8 cellular contexts compared by ENCODE assay signal in genomic region chr4:153465583-153465921, GRCh38. TPM values are rescaled to one million over a fixed set of nuclear protein-coding genes. Genes with fewer than 3 reads are reported as not detected.
A peak's percentile ranks its signal among the peaks of the same experiment; 100 is the strongest.
DNase-seq lines count a peak whose midpoint lies in the region; ATAC-seq and TF ChIP-seq lines count a peak whose summit lies in the region.

No MANE protein-coding gene starts in this region.

- no CpG with 5 or more reads among the region's 16 CpGs for WGBS in mesendoderm (ENCODE audit: extremely low coverage, insufficient coverage, low lambda C conversion rate)
- WGBS in thyroid gland, 2 donors = 1 to 2% methylated on average over 16 of the region's 16 CpGs

- peak; percentile 14 for TF ChIP-seq CTCF in AG09309 (IDR thresholded peaks at IDR 0.05; ENCODE audit: control insufficient read depth, insufficient read depth, low read depth, low read length, missing control alignments)
- TF ChIP-seq CTCF in GM13977 (IDR thresholded peaks at IDR 0.05; ENCODE audit: extremely low read depth, insufficient read depth, missing control alignments) = no peak
- peak in 3 of 6 experiments; percentile 30 to 40 (median 33) for TF ChIP-seq CTCF in thyroid gland (IDR thresholded peaks at IDR 0.05)

- H4K8ac ChIP-seq in mesendoderm (ENCODE audit: low read depth, low read length) = no peak overlapping the region

- no peak overlapping the region for H2BK15ac ChIP-seq in mesendoderm (replicated peaks; ENCODE audit: low read depth)

- peaks cover 6% of the 10 kb centered on the region for H3K4me1 ChIP-seq in endocrine pancreas (ENCODE audit: control insufficient read depth, insufficient read depth, low read length)
- H3K4me1 ChIP-seq in mesendoderm (ENCODE audit: control insufficient read depth, low read depth, low read length) = peaks cover 4% of the 10 kb centered on the region
- peaks cover 7 to 25% of the 10 kb centered on the region in 2 donors for H3K4me1 ChIP-seq in thyroid gland

- no peak overlapping the region for H2AK5ac ChIP-seq in mesendoderm (ENCODE audit: low read length)

- H3K9me3 Mint-ChIP-seq in T-helper 1 cell treated with Interleukin-12 subunit alpha and Interleukin-12 subunit beta and Interleukin-4 antibody, amounts not matched to agents 30 μg/mL and 1 μg/mL, for 36 hours = no peaks in the 10 kb centered on the region

- H3K27ac ChIP-seq in mesendoderm (ENCODE audit: low read depth, low read length) (no peak overlapping the region), thyroid gland (peak overlapping the region in 2 of 3 donors; percentile 65 to 73)

- H3K27ac Mint-ChIP-seq in T-helper 1 cell treated with Interleukin-12 subunit alpha and Interleukin-12 subunit beta and Interleukin-4 antibody, amounts not matched to agents 30 μg/mL and 1 μg/mL, for 36 hours = peak overlapping the region; percentile 64

- H3K4me3 Mint-ChIP-seq in T-helper 1 cell treated with Interleukin-12 subunit alpha and Interleukin-12 subunit beta and Interleukin-4 antibody, amounts not matched to agents 30 μg/mL and 1 μg/mL, for 36 hours = peak overlapping the region; percentile 77

- H3K9me3 ChIP-seq in endocrine pancreas (ENCODE audit: control insufficient read depth, low read length) = no peaks in the 10 kb centered on the region
- H3K9me3 ChIP-seq in thyroid gland = no peaks in the 10 kb centered on the region

- H3K4me2 ChIP-seq in mesendoderm (ENCODE audit: low read length) = peak overlapping the region; percentile 64

- H3K9ac ChIP-seq in endocrine pancreas (ENCODE audit: control insufficient read depth, insufficient read depth, low read length) (no peak overlapping the region), mesendoderm (ENCODE audit: low read length) (peak overlapping the region; percentile 52)

- in situ Hi-C loops in GM13977 (cut with MboI; ENCODE audit: low pct_unique_long_range_greater_than_20kb, low sequenced_read_pairs, unreplicated experiment) = no loop called here

- no peak overlapping the region for H3K23ac ChIP-seq in mesendoderm (ENCODE audit: low read length)

- peaks cover 6% of the 10 kb centered on the region for H3K79me1 ChIP-seq in mesendoderm (ENCODE audit: low read length)

- no peak for ATAC-seq in HG03571 (IDR thresholded peaks at IDR 0.05; ENCODE audit: unreplicated experiment)

- H3K27me3 Mint-ChIP-seq in T-helper 1 cell treated with Interleukin-12 subunit alpha and Interleukin-12 subunit beta and Interleukin-4 antibody, amounts not matched to agents 30 μg/mL and 1 μg/mL, for 36 hours (ENCODE audit: low read depth) = no peaks in the 10 kb centered on the region

- no peak overlapping the region for H2BK120ac ChIP-seq in mesendoderm (ENCODE audit: low read depth, low read length)

- H3K4me3 ChIP-seq in AG09309 (ENCODE audit: control insufficient read depth, low read depth, low read length) (peak overlapping the region; percentile 65), endocrine pancreas (ENCODE audit: control insufficient read depth, insufficient read depth, low read length) (peak overlapping the region; percentile 38), mesendoderm (ENCODE audit: low read length) (peak overlapping the region; percentile 16), thyroid gland (replicated peaks in 1 of 3) (peak overlapping the region; percentile 50 to 73 (median 57))

- H3K18ac ChIP-seq in mesendoderm (ENCODE audit: low read length) = peak overlapping the region; percentile 86

- no peak for TF ChIP-seq POLR2A in thyroid gland (IDR thresholded peaks at IDR 0.05)

- H3K36me3 Mint-ChIP-seq in T-helper 1 cell treated with Interleukin-12 subunit alpha and Interleukin-12 subunit beta and Interleukin-4 antibody, amounts not matched to agents 30 μg/mL and 1 μg/mL, for 36 hours (ENCODE audit: low read depth) = peaks cover 11% of the 10 kb centered on the region

- H3K4me1 Mint-ChIP-seq in T-helper 1 cell treated with Interleukin-12 subunit alpha and Interleukin-12 subunit beta and Interleukin-4 antibody, amounts not matched to agents 30 μg/mL and 1 μg/mL, for 36 hours (ENCODE audit: low read depth) = peaks cover 38% of the 10 kb centered on the region

- peak overlapping the region; percentile 86 for H3K56ac ChIP-seq in mesendoderm (ENCODE audit: low read length)

- H3K36me3 ChIP-seq in endocrine pancreas (ENCODE audit: control insufficient read depth, insufficient read depth, low read length) (no peaks in the 10 kb centered on the region), mesendoderm (ENCODE audit: control insufficient read depth, insufficient read depth, low read length) (no peaks in the 10 kb centered on the region), thyroid gland (no peaks in the 10 kb centered on the region)

- no peak overlapping the region for H4K5ac ChIP-seq in mesendoderm (ENCODE audit: low read length)

- H3K27me3 ChIP-seq in endocrine pancreas (ENCODE audit: control insufficient read depth, insufficient read depth, low read length) (no peaks in the 10 kb centered on the region), mesendoderm (ENCODE audit: insufficient read depth, low read length, poor library complexity) (no peaks in the 10 kb centered on the region), thyroid gland (no peaks in the 10 kb centered on the region)

- peaks cover 11% of the 10 kb centered on the region for H3K79me2 ChIP-seq in mesendoderm (ENCODE audit: control insufficient read depth, insufficient read depth, low read length)

- DNase-seq in AG09309 (ENCODE audit: low read depth) (no peak), GM13977 (ENCODE audit: low spot score) (peak; percentile 61), HS-27A (ENCODE audit: low read depth) (peak; percentile 53), mesendoderm (peak; percentile 66), thyroid gland (peak; percentile 60 to 63)

- no peak overlapping the region for H3K4ac ChIP-seq in mesendoderm (ENCODE audit: low read depth, low read length)

- H2BK5ac ChIP-seq in mesendoderm (ENCODE audit: low read length) = no peak overlapping the region

- intact Hi-C loops in thyroid gland (cut with DNase I) = loop anchor here (10.0 kb wide), 1 partner anchor 121 kb away; the partner anchor contains the start of gene MND1

RNA-seq across cellular contexts. Expression of gene TMEM131L, which starts 0.6 kb away (rescaled TPM):
- 16.9 TPM for polyA plus RNA-seq in mesendoderm (2013, experiment 1 of 2)
- polyA plus RNA-seq in mesendoderm (2013, experiment 2 of 2) = 17.2 TPM
- 10 to 100 TPM; 11.1 to 17.9 (median 16.4) TPM for total RNA-seq in thyroid gland
